ENCODE assay signal across 9 cellular contexts in genomic region chr9:110048976-110049698, GRCh38.
A peak's percentile ranks its signal among the peaks of the same experiment; 100 is the strongest.
DNase-seq lines count a peak whose midpoint lies in the region; ATAC-seq and TF ChIP-seq lines count a peak whose summit lies in the region.
"Had no signal": no experiment of that assay in that cellular context is flagged by ENCODE, and none has a peak within 500 bp of the region (broad histone marks: within the 10 kb centered on the region; RNA-seq: fewer than 3 reads in every experiment).

No MANE protein-coding gene starts in this region.

- H3K4me1 ChIP-seq in CD8-positive, alpha-beta T cell (ENCODE audit: insufficient read depth, low read length) = peaks cover 15% of the 10 kb centered on the region
- peaks cover 28% of the 10 kb centered on the region for H3K4me1 ChIP-seq in HUES64 (ENCODE audit: insufficient read depth, low read length)
- H3K4me1 ChIP-seq in esophagus muscularis mucosa = peaks cover 13 to 40% (median 37%) of the 10 kb centered on the region in 4 donors

- H3K36me3 ChIP-seq in CD8-positive, alpha-beta T cell (ENCODE audit: insufficient read depth, low read length) = no peaks in the 10 kb centered on the region
- H3K36me3 ChIP-seq in HUES64 (ENCODE audit: insufficient read depth, low read length) (no peaks in the 10 kb centered on the region), esophagus muscularis mucosa (no peaks in the 10 kb centered on the region)

- no peak for ATAC-seq in CD8-positive, alpha-beta T cell
- peak; percentile 5 for ATAC-seq in GM21381 (IDR thresholded peaks at IDR 0.05; ENCODE audit: unreplicated experiment)

- peaks cover 31% of the 10 kb centered on the region for H3K4me1 Mint-ChIP-seq in CD8-positive, alpha-beta T cell (ENCODE audit: low read depth)
- peaks cover 38% of the 10 kb centered on the region for H3K4me1 Mint-ChIP-seq in nephron progenitor cell

- CTCF ChIA-PET in CD8-positive, alpha-beta T cell (lab: Charles Lee) = interaction anchor here (1.1 to 1.2 kb wide), 2 partner anchors 9 to 146 kb away, joined by 5 to 6 read pairs; no protein-coding TSS in a partner anchor

- TF ChIP-seq EP300 in esophagus muscularis mucosa (IDR thresholded peaks at IDR 0.05) = no peak

- peaks cover 3% of the 10 kb centered on the region for H3K36me3 Mint-ChIP-seq in CD8-positive, alpha-beta T cell
- no peaks in the 10 kb centered on the region for H3K36me3 Mint-ChIP-seq in nephron progenitor cell (ENCODE audit: low read depth)

- H3K4me3 Mint-ChIP-seq in CD8-positive, alpha-beta T cell = peak overlapping the region; percentile 74
- peak overlapping the region; percentile 90 for H3K4me3 Mint-ChIP-seq in nephron progenitor cell

- intact Hi-C loops in CD8-positive, alpha-beta T cell (cut with DNase I, micrococcal nuclease) = loop anchor here (5.0 to 10.0 kb wide), 2 partner anchors 82 to 1034 kb away; partner anchors contain the start of gene CTNNAL1 (in 1 of the 2)
- intact Hi-C loops in esophagus muscularis mucosa (cut with DNase I) = loop anchor here (5.0 kb wide), 1 partner anchor 93 kb away; no protein-coding TSS in a partner anchor

- no peak overlapping the region for H3K27ac Mint-ChIP-seq in CD8-positive, alpha-beta T cell
- peak overlapping the region; percentile 29 for H3K27ac Mint-ChIP-seq in nephron progenitor cell

- H3K4me3 ChIP-seq in CD8-positive, alpha-beta T cell (ENCODE audit: low read depth, low read length) = peak overlapping the region; percentile 38
- peak overlapping the region; percentile 84 for H3K4me3 ChIP-seq in HUES64 (ENCODE audit: low read length)
- peak overlapping the region; percentile 71 to 82 (median 78) for H3K4me3 ChIP-seq in esophagus muscularis mucosa
- H3K4me3 ChIP-seq: K562 had no signal

- H3K27me3 ChIP-seq in CD8-positive, alpha-beta T cell (ENCODE audit: insufficient read depth, low read length) = no peaks in the 10 kb centered on the region
- H3K27me3 ChIP-seq in HUES64 (ENCODE audit: insufficient read depth, low read length) = peaks cover 17% of the 10 kb centered on the region
- no peaks in the 10 kb centered on the region for H3K27me3 ChIP-seq in esophagus muscularis mucosa

- no peak for TF ChIP-seq POLR2A in esophagus muscularis mucosa (IDR thresholded peaks at IDR 0.05; ENCODE audit: low read depth)

- H3K27me3 Mint-ChIP-seq in CD8-positive, alpha-beta T cell (ENCODE audit: low read depth) = peaks cover 28% of the 10 kb centered on the region
- peaks cover 70% of the 10 kb centered on the region for H3K27me3 Mint-ChIP-seq in nephron progenitor cell (ENCODE audit: low read depth, poor library complexity)

- WGBS in HUES64 = under 1% methylated on average over 35 of the region's 35 CpGs
- 4% methylated on average over 32 of the region's 35 CpGs for WGBS in esophagus muscularis mucosa

- no peaks in the 10 kb centered on the region for H3K9me3 ChIP-seq in CD8-positive, alpha-beta T cell (ENCODE audit: low read length)
- H3K9me3 ChIP-seq in HUES64 (ENCODE audit: insufficient read depth, low read depth, low read length) (no peaks in the 10 kb centered on the region), esophagus muscularis mucosa (no peaks in the 10 kb centered on the region)

- no peak overlapping the region for H3K27ac ChIP-seq in CD8-positive, alpha-beta T cell (ENCODE audit: low read depth, low read length)
- H3K27ac ChIP-seq in HUES64 (ENCODE audit: low read depth, low read length) = no peak overlapping the region; the same call in 1 of the 2 replicates
- peak overlapping the region; percentile 78 to 83 (median 80) for H3K27ac ChIP-seq in esophagus muscularis mucosa (replicated peaks in 1 of 4)

- no peak for DNase-seq in CD8-positive, alpha-beta T cell
- peak; percentile 3 to 9 for DNase-seq in activated CD4-positive, alpha-beta T cell treated with anti-CD3 and anti-CD28 coated beads for 4 hours
- no peak for DNase-seq in esophagus muscularis mucosa (ENCODE audit: extremely low spot score)
- peak; percentile 38 for DNase-seq in nephron progenitor cell
- no peak for DNase-seq in GM03348 (ENCODE audit: low spot score)
- no peak for DNase-seq in HT-29 (ENCODE audit: low spot score)

- peak overlapping the region; percentile 81 for H3K9ac ChIP-seq in HUES64 (ENCODE audit: low read depth, low read length)

- no peaks in the 10 kb centered on the region for H3K9me3 Mint-ChIP-seq in CD8-positive, alpha-beta T cell
- peaks cover 4% of the 10 kb centered on the region for H3K9me3 Mint-ChIP-seq in nephron progenitor cell

- POLR2A ChIA-PET in CD8-positive, alpha-beta T cell (lab: Charles Lee) = no interaction called here

- no peak for TF ChIP-seq CTCF in CD8-positive, alpha-beta T cell (IDR thresholded peaks at IDR 0.05)
- no peak for TF ChIP-seq CTCF in esophagus muscularis mucosa (IDR thresholded peaks at IDR 0.05)
- TF ChIP-seq CTCF in nephron progenitor cell (IDR thresholded peaks at IDR 0.05) = no peak

Comparison
In these comparisons a context has a peak if more than half of its experiments do, and no peak if none do; other contexts are left out.
1. DNase-seq: peak in activated CD4-positive, alpha-beta T cell treated with anti-CD3 and anti-CD28 coated beads for 4 hours (2 of 2) and nephron progenitor cell (single experiment); none in CD8-positive, alpha-beta T cell (0 of 7), esophagus muscularis mucosa (single experiment), GM03348 (single experiment) and HT-29 (single experiment).
2. H3K27ac ChIP-seq: peak in esophagus muscularis mucosa (4 of 4); none in CD8-positive, alpha-beta T cell (single experiment) and HUES64 (single experiment).
3. Peak in every context shown above with its lines, with median percentiles within 50 percentile points of each other: H3K4me3 ChIP-seq.